Comparison of ENCODE assay signal across 11 cellular contexts in genomic region chr22:42991010-42991651, GRCh38. TPM values are rescaled to one million over a fixed set of nuclear protein-coding genes. Genes with fewer than 3 reads are reported as not detected.
DNase-seq lines count a peak whose midpoint lies in the region; ATAC-seq and TF ChIP-seq lines count a peak whose summit lies in the region.
"Had no signal": no experiment of that assay in that cellular context is flagged by ENCODE, and none has a peak within 500 bp of the region (broad histone marks: within the 10 kb centered on the region; RNA-seq: fewer than 3 reads in every experiment).

No MANE protein-coding gene starts in this region.

- peaks cover 56% of the 10 kb centered on the region for H3K36me3 Mint-ChIP-seq in Caco-2 (ENCODE audit: insufficient read depth, unreplicated experiment)
- peaks cover 14% of the 10 kb centered on the region for H3K36me3 Mint-ChIP-seq in neural progenitor cell

- H4K20me1 ChIP-seq in neural progenitor cell (ENCODE audit: low read depth), result peaks cover 65% of the 10 kb centered on the region

- H3K27ac ChIP-seq in trophoblast cell (ENCODE audit: low read depth, low read length) (peak overlapping the region; percentile 83), neural progenitor cell (no peak overlapping the region)
- H3K27ac ChIP-seq: left ventricle myocardium inferior had no signal

- peak overlapping the region; percentile 82 for H2AK5ac ChIP-seq in trophoblast cell (ENCODE audit: low read length)

- peak overlapping the region; percentile 63 for H4K91ac ChIP-seq in trophoblast cell (ENCODE audit: low read depth, low read length)

- CTCF ChIA-PET in Caco-2 (lab: Charles Lee), result interaction anchor here (0.5 to 1.2 kb wide), 5 partner anchors 9 to 123 kb away, joined by 3 to 5 read pairs (median 3); no protein-coding TSS in a partner anchor

- no peak overlapping the region for H3K4me2 ChIP-seq in trophoblast cell (ENCODE audit: low read length)
- H3K4me2 ChIP-seq in neural progenitor cell, result no peak overlapping the region

- H3K23ac ChIP-seq in trophoblast cell (ENCODE audit: low read length), result no peak overlapping the region

- H3K9ac ChIP-seq in trophoblast cell (ENCODE audit: low read length), result no peak overlapping the region
- H3K9ac ChIP-seq in neural progenitor cell, result no peak overlapping the region

- H3K9me3 ChIP-seq in Caco-2 (no peaks in the 10 kb centered on the region), trophoblast cell (ENCODE audit: insufficient read depth, low read depth, low read length) (peaks cover 1% of the 10 kb centered on the region), HAP-1 (no peaks in the 10 kb centered on the region), neural progenitor cell (ENCODE audit: low read depth) (no peaks in the 10 kb centered on the region)
- H3K9me3 ChIP-seq: left ventricle myocardium inferior had no signal

- no peak overlapping the region for H4K12ac ChIP-seq in trophoblast cell (ENCODE audit: low read depth, low read length)

- H3K18ac ChIP-seq in trophoblast cell (ENCODE audit: low read length), result peak overlapping the region; percentile 68

- H3K79me1 ChIP-seq in trophoblast cell (ENCODE audit: low read length), result peaks cover 29% of the 10 kb centered on the region

- H4K8ac ChIP-seq in trophoblast cell (ENCODE audit: low read depth, low read length), result peak overlapping the region; percentile 23

- BruUV-seq in Caco-2 (replicated peaks; lab: Mats Ljungman, UMichigan), result no TSS peak

- intact Hi-C loops in Caco-2 (cut with micrococcal nuclease; ENCODE audit: unreplicated experiment), result no loop called here

- no CpG with 5 or more reads among the region's 5 CpGs for WGBS in trophoblast cell (ENCODE audit: extremely low coverage, insufficient coverage, insufficient read length)

- ATAC-seq in GM19397 (IDR thresholded peaks at IDR 0.05; ENCODE audit: unreplicated experiment), result no peak

- H3K4me3 Mint-ChIP-seq in Caco-2 (ENCODE audit: unreplicated experiment) (peak overlapping the region; percentile 13), neural progenitor cell (no peak overlapping the region)
- H3K4me3 Mint-ChIP-seq: dendritic cell treated with granulocyte-macrophage colony-stimulating factor and Interleukin-4, amounts not matched to agents 40 ng/mL and 50 ng/mL, for 4 days had no signal

- H3K4ac ChIP-seq in trophoblast cell (ENCODE audit: low read depth, low read length), result peak overlapping the region; percentile 72

- H3K9me3 Mint-ChIP-seq in Caco-2 (ENCODE audit: unreplicated experiment) (no peaks in the 10 kb centered on the region), neural progenitor cell (no peaks in the 10 kb centered on the region)
- H3K9me3 Mint-ChIP-seq: dendritic cell treated with granulocyte-macrophage colony-stimulating factor and Interleukin-4, amounts not matched to agents 40 ng/mL and 50 ng/mL, for 4 days had no signal

- no peaks in the 10 kb centered on the region for H3F3A ChIP-seq in neural progenitor cell (ENCODE audit: low read depth)

- peaks cover 28% of the 10 kb centered on the region for H3K79me2 ChIP-seq in trophoblast cell (ENCODE audit: control insufficient read depth, insufficient read depth, low read length, poor library complexity)
- peaks cover 96% of the 10 kb centered on the region for H3K79me2 ChIP-seq in neural progenitor cell (ENCODE audit: low read depth)

- in situ Hi-C loops in HAP-1 (cut with MboI; ENCODE audit: low sequenced_read_pairs), result no loop called here

- H2BK5ac ChIP-seq in trophoblast cell (ENCODE audit: low read depth, low read length, poor library complexity), result peak overlapping the region; percentile 73

- no peaks in the 10 kb centered on the region for H3K27me3 Mint-ChIP-seq in Caco-2 (ENCODE audit: insufficient read depth, unreplicated experiment)
- no peaks in the 10 kb centered on the region for H3K27me3 Mint-ChIP-seq in neural progenitor cell (ENCODE audit: insufficient read depth, low read depth)
- H3K27me3 Mint-ChIP-seq: dendritic cell treated with granulocyte-macrophage colony-stimulating factor and Interleukin-4, amounts not matched to agents 40 ng/mL and 50 ng/mL, for 4 days had no signal

- DNase-seq in Caco-2 (peak in 1 of 2 experiments; percentile 42), NCI-H226 (peak; percentile 35), epithelial cell of esophagus (ENCODE audit: low read depth) (peak; percentile 45), trophoblast cell (peak; percentile 88 to 95), HAP-1 (ENCODE audit: low spot score in 2 of 2) (no peak), neural progenitor cell (ENCODE audit: low spot score) (no peak), NCI-H2107 treated with DMSO at 0.1 percent for 48 hours (lab: John Stamatoyannopoulos, UW; ENCODE audit: unreplicated experiment) (no peak)
- DNase-seq: GF-D8, left ventricle myocardium inferior had no signal

- POLR2A ChIA-PET in Caco-2 (lab: Charles Lee), result interaction anchor here (0.5 kb wide), 1 partner anchor 196 kb away, joined by 3 read pairs; no protein-coding TSS in a partner anchor

- peak overlapping the region; percentile 58 for H2BK120ac ChIP-seq in trophoblast cell (ENCODE audit: insufficient read depth, low read length, poor library complexity)

- no peak for TF ChIP-seq CTCF in Caco-2 (IDR thresholded peaks at IDR 0.05; ENCODE audit: insufficient read depth in 1 of 2, low read depth in 1 of 2, low read length in 1 of 2, severe bottlenecking in 1 of 2, unreplicated experiment in 1 of 2)
- TF ChIP-seq CTCF in epithelial cell of esophagus (IDR thresholded peaks at IDR 0.05; ENCODE audit: insufficient read depth, low read depth, low read length, missing control alignments), result no peak
- TF ChIP-seq CTCF in neural progenitor cell (IDR thresholded peaks at IDR 0.05), result no peak

- H2AFZ ChIP-seq in trophoblast cell (ENCODE audit: insufficient read depth, low read length, poor library complexity) (no peak overlapping the region), neural progenitor cell (replicated peaks) (no peak overlapping the region)

- H3K14ac ChIP-seq in trophoblast cell (ENCODE audit: low read length), result peak overlapping the region; percentile 84

- H3K36me3 ChIP-seq in Caco-2 (ENCODE audit: control insufficient read depth, insufficient read depth, low read length) (no peaks in the 10 kb centered on the region; the same call in 1 of the 2 replicates), trophoblast cell (ENCODE audit: control insufficient read depth in 1 of 2, insufficient read depth in 2 of 2, low read length in 2 of 2) (peaks cover 0 to 3% of the 10 kb centered on the region in 2 experiments), HAP-1 (replicated peaks) (no peaks in the 10 kb centered on the region; the same call in 1 of the 2 replicates), neural progenitor cell (no peaks in the 10 kb centered on the region)
- H3K36me3 ChIP-seq: left ventricle myocardium inferior had no signal

- no peaks in the 10 kb centered on the region for H3K27me3 ChIP-seq in Caco-2 (replicated peaks; ENCODE audit: control insufficient read depth, insufficient read depth, low read length)
- H3K27me3 ChIP-seq in trophoblast cell (ENCODE audit: insufficient read depth, low read length), result no peaks in the 10 kb centered on the region
- no peaks in the 10 kb centered on the region for H3K27me3 ChIP-seq in HAP-1 (ENCODE audit: low read depth)
- no peaks in the 10 kb centered on the region for H3K27me3 ChIP-seq in neural progenitor cell

- peak overlapping the region; percentile 69 for H3K27ac Mint-ChIP-seq in Caco-2 (ENCODE audit: unreplicated experiment)
- H3K27ac Mint-ChIP-seq in neural progenitor cell, result no peak overlapping the region

- peaks cover 54% of the 10 kb centered on the region for H3K4me1 Mint-ChIP-seq in Caco-2 (ENCODE audit: low read depth, unreplicated experiment)
- H3K4me1 Mint-ChIP-seq in neural progenitor cell, result peaks cover 29% of the 10 kb centered on the region

- H3K4me3 ChIP-seq in Caco-2 (ENCODE audit: low read depth, low read length) (no peak overlapping the region), epithelial cell of esophagus (ENCODE audit: low read length) (no peak overlapping the region), trophoblast cell (ENCODE audit: low read depth, low read length) (no peak overlapping the region), HAP-1 (no peak overlapping the region), neural progenitor cell (no peak overlapping the region)
- H3K4me3 ChIP-seq: left ventricle myocardium inferior had no signal

- H3K4me1 ChIP-seq in Caco-2 (peaks cover 58% of the 10 kb centered on the region), trophoblast cell (ENCODE audit: control insufficient read depth in 1 of 2, insufficient read depth in 2 of 2, low read length in 2 of 2) (peaks cover 28 to 38% of the 10 kb centered on the region in 2 experiments), HAP-1 (no peaks in the 10 kb centered on the region; the same call in 1 of the 2 replicates), neural progenitor cell (peaks cover 8% of the 10 kb centered on the region)

- H2BK12ac ChIP-seq in trophoblast cell (ENCODE audit: low read length), result peak overlapping the region; percentile 73

RNA-seq across cellular contexts. Expression of gene PACSIN2, which starts 23.8 kb away (rescaled TPM):
- total RNA-seq in Caco-2 (2022) (122 and 126 TPM in 2 replicates), neural progenitor cell (ENCODE audit: low replicate concordance) (38.1 and 48.7 TPM in 2 replicates)
- 89.1 and 90.0 TPM in 2 replicates for polyA plus RNA-seq in trophoblast cell (2013)

Comparison
In these comparisons a context has a peak if more than half of its experiments do, and no peak if none do; other contexts are left out.
1. DNase-seq: peak in NCI-H226 (single experiment), epithelial cell of esophagus (single experiment) and trophoblast cell (2 of 2); none in HAP-1 (0 of 2), neural progenitor cell (single experiment) and NCI-H2107 treated with DMSO at 0.1 percent for 48 hours (single experiment).